ENCODE assay signal across 8 cellular contexts in genomic region chr4:70734168-70734954, GRCh38. TPM values are rescaled to one million over a fixed set of nuclear protein-coding genes. Genes with fewer than 3 reads are reported as not detected.
A peak's percentile ranks its signal among the peaks of the same experiment; 100 is the strongest.
DNase-seq lines count a peak whose midpoint lies in the region; ATAC-seq, FAIRE-seq and TF ChIP-seq lines count a peak whose summit lies in the region.

No MANE protein-coding gene starts in this region.

- BruUV-seq in PC-3 (replicated peaks; lab: Mats Ljungman, UMichigan) = TSS peak; percentile 21

- H3K9ac ChIP-seq in PC-3 (ENCODE audit: low read length) = peak overlapping the region; percentile 4; the same call in 1 of the 2 replicates

- H3K27ac ChIP-seq in PC-3 (ENCODE audit: low read length) (0 out of 2 replicates have a peak overlapping the region, but pooled peaks have one; percentile 1), temporal lobe (ENCODE audit: low read depth, low read length) (peak overlapping the region; percentile 65)

- peaks cover 19% of the 10 kb centered on the region for H3K4me1 ChIP-seq in PC-3 (ENCODE audit: insufficient read depth, low read length)

- no peak for FAIRE-seq in bronchial epithelial cell (lab: Jason Lieb, UNC)

- CTCF ChIA-PET in PC-3 (lab: Charles Lee) = interaction anchor here (0.6 to 1.7 kb wide), 4 partner anchors 31 to 127 kb away, joined by 3 to 7 read pairs (median 4); no protein-coding TSS in a partner anchor

- POLR2A ChIA-PET in PC-3 (lab: Charles Lee; ENCODE audit: unreplicated experiment) = interaction anchor here (0.6 kb wide), 3 partner anchors 103 to 163 kb away, joined by 3 to 4 read pairs (median 3); no protein-coding TSS in a partner anchor

- H3K36me3 ChIP-seq in PC-3 (ENCODE audit: low read depth, low read length) = no peaks in the 10 kb centered on the region
- H3K36me3 ChIP-seq in bronchial epithelial cell (ENCODE audit: control insufficient read depth, insufficient read depth, low read length) = no peaks in the 10 kb centered on the region

- intact Hi-C loops in PC-3 (cut with micrococcal nuclease) = loop anchor here (1.0 to 10.0 kb wide), 4 partner anchors 25 to 100 kb away; partner anchors contain the start of gene GRSF1

- peak overlapping the region; percentile 82 for H3K4me2 ChIP-seq in PC-3 (ENCODE audit: low read length)

- TF ChIP-seq CTCF in PC-3 (conservative IDR thresholded peaks at IDR 0.05; ENCODE audit: low read depth, low read length) (no peak), bronchial epithelial cell (IDR thresholded peaks at IDR 0.05; ENCODE audit: insufficient read depth, low read length, severe bottlenecking) (no peak)

- DNase-seq in Ammon's horn (ENCODE audit: low spot score) = peak; percentile 72
- DNase-seq in PC-3 = peak; percentile 52
- DNase-seq in bronchial epithelial cell (ENCODE audit: low read depth) = peak; percentile 59
- no peak for DNase-seq in left lobe of liver (ENCODE audit: low spot score)
- DNase-seq in NCI-H1105 treated with DMSO at 0.1 percent for 48 hours (lab: John Stamatoyannopoulos, UW) = no peak

- ATAC-seq in GM18858 (IDR thresholded peaks at IDR 0.05; ENCODE audit: unreplicated experiment) = peak; percentile 91
- peak; percentile 84 for ATAC-seq in HG03025 (IDR thresholded peaks at IDR 0.05; ENCODE audit: low FRiP score, unreplicated experiment)
- peak; percentile 86 for ATAC-seq in PC-3
- peak; percentile 94 for ATAC-seq in left lobe of liver

- H3K9me2 ChIP-seq in PC-3 (replicated peaks; ENCODE audit: low read length) = no peaks in the 10 kb centered on the region

- H3K27me3 ChIP-seq in PC-3 (ENCODE audit: low read length) (no peaks in the 10 kb centered on the region), bronchial epithelial cell (ENCODE audit: control insufficient read depth, insufficient read depth, low read length) (no peaks in the 10 kb centered on the region)

- no peaks in the 10 kb centered on the region for H3F3A ChIP-seq in PC-3 (ENCODE audit: low read length, unreplicated experiment)

- 0 out of 2 replicates have a peak, but pooled peaks cover 5% of the 10 kb centered on the region for H3K79me2 ChIP-seq in PC-3 (ENCODE audit: low read length)

- peak overlapping the region; percentile 65 for H3K4me3 ChIP-seq in PC-3 (ENCODE audit: low read length)
- H3K4me3 ChIP-seq in bronchial epithelial cell (ENCODE audit: low read depth, low read length) = peak overlapping the region; percentile 18

- H2AFZ ChIP-seq in PC-3 (ENCODE audit: low read length) = peak overlapping the region; percentile 56

- H4K20me1 ChIP-seq in PC-3 (ENCODE audit: low read length) = no peaks in the 10 kb centered on the region

- H3K9me3 ChIP-seq in PC-3 (ENCODE audit: low read length) = no peaks in the 10 kb centered on the region

RNA-seq across cellular contexts. Expression of gene RUFY3, which starts 12.6 kb away (rescaled TPM):
- total RNA-seq in PC-3 (2014; rRNA removed) (22.1 and 25.6 TPM in 2 replicates), bronchial epithelial cell (43.2 and 59.8 TPM in 2 replicates), left lobe of liver (30.1 TPM), temporal lobe (387 TPM)

RNA-seq across cellular contexts. Expression of gene UTP3, which starts 46.0 kb away (rescaled TPM):
- total RNA-seq in PC-3 (2014; rRNA removed) (27.8 and 38.5 TPM in 2 replicates), bronchial epithelial cell (15.0 and 18.2 TPM in 2 replicates), left lobe of liver (11.5 TPM), temporal lobe (17.0 TPM)

Comparison
In these comparisons a context has a peak if more than half of its experiments do, and no peak if none do; other contexts are left out.
1. DNase-seq: peak in Ammon's horn (single experiment), PC-3 (single experiment) and bronchial epithelial cell (single experiment); none in left lobe of liver (single experiment) and NCI-H1105 treated with DMSO at 0.1 percent for 48 hours (single experiment).
2. Peak in every context shown above with its lines, with median percentiles within 50 percentile points of each other: ATAC-seq.